8 cellular contexts compared by ENCODE assay signal in the genomic region with DNA sequence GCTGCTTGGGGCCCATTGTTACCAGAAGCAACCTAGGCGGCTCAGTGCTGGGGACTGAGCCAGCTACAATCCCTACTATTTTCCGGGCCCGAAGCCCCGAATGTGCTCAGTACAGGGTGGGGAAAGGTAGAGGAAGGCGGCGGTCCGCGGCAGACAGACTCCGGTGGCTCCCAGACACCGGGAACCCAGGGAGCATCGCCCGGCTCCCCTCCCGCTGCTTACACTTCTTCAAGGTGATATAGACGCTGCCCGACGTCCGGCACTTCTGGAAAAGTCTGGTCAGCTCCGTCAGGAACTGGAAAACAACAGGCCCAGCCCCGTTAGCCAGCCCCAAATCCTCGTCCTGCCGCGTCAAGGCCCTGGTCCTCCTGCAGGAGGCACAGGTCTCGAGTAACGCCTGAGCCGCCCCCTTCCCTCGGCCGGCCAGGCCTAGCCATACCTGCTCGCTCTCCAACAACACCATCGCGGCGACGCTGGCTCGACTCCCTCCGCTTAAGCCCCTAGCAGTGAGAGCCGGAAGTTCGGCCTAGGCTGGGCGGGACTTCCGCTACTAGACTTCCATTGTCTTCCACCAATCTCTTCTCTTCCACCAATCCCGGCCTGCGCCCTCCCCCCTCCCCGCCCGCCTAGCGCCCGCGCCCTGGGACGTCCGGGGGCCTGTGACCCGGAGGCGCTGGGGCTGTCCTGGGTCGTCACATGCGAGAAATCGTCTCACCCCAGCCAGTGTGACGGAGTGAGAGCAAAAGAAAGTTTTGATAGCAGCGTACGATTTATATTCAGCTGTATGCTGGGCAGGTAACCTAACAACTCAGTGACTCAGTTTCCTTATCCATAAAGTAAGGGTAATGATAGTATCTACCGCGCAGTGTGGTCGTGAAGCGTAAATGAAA. TPM values are rescaled to one million over a fixed set of nuclear protein-coding genes. Genes with fewer than 3 reads are reported as not detected.
A peak's percentile ranks its signal among the peaks of the same experiment; 100 is the strongest.
DNase-seq lines count a peak whose midpoint lies in the region; ATAC-seq and TF ChIP-seq lines count a peak whose summit lies in the region.

A gene with protein sequence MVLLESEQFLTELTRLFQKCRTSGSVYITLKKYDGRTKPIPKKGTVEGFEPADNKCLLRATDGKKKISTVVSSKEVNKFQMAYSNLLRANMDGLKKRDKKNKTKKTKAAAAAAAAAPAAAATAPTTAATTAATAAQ (minus strand): TSS at position 528 of the 890 bp plus-strand sequence. CDS start 65 bp downstream, at position 463.

- H3K9me3 Mint-ChIP-seq in activated B cell treated with CpG ODN at 0.5 μM for 24 hours: no peaks in the 10 kb centered on the region

- CTCF ChIA-PET in activated B cell treated with CpG ODN at 0.5 μM for 24 hours (lab: Charles Lee): interaction anchor here (0.8 to 11.2 kb wide), 5 partner anchors 64 to 240 kb away, joined by 3 to 519 read pairs (median 7); a partner anchor contains a TSS

- peaks cover 19% of the 10 kb centered on the region for H3K36me3 ChIP-seq in smooth muscle cell (ENCODE audit: low read depth)

- H3K27ac Mint-ChIP-seq in activated B cell treated with CpG ODN at 0.5 μM for 24 hours: peak within 1 kb of the TSS; percentile 95

- peaks cover 7% of the 10 kb centered on the region for H3K4me1 ChIP-seq in smooth muscle cell (ENCODE audit: low read depth)

- H3K9ac ChIP-seq in smooth muscle cell (ENCODE audit: low read depth): peak within 1 kb of the TSS; percentile 96

- peak within 1 kb of the TSS; percentile 93 for H3K4me2 ChIP-seq in smooth muscle cell

- H3K36me3 Mint-ChIP-seq in activated B cell treated with CpG ODN at 0.5 μM for 24 hours (ENCODE audit: low read depth): peaks cover 46% of the 10 kb centered on the region

- intact Hi-C loops in activated B cell treated with CpG ODN at 0.5 μM for 24 hours (cut with micrococcal nuclease): loop anchor here (1.0 to 5.0 kb wide), 5 partner anchors 67 to 403 kb away; a partner anchor contains a TSS

- no peak for DNase-seq in AG09309 (ENCODE audit: low read depth)
- peak; percentile 90 for DNase-seq in NCI-H345 (lab: John Stamatoyannopoulos, UW)
- DNase-seq in activated B cell treated with CpG ODN at 0.5 μM for 24 hours: peak; percentile 89
- DNase-seq in cardiac fibroblast (ENCODE audit: low read depth in 2 of 2): peak; percentile 93 to 94
- peak; percentile 95 for DNase-seq in iPS-NIHi7 (ENCODE audit: extremely low spot score)
- DNase-seq in smooth muscle cell (lab: John Stamatoyannopoulos, UW; ENCODE audit: unreplicated experiment): peak; percentile 51

- peak within 1 kb of the TSS; percentile 93 for H2AFZ ChIP-seq in smooth muscle cell (ENCODE audit: low read depth)

- H3K27me3 ChIP-seq in smooth muscle cell (ENCODE audit: low read depth): no peaks in the 10 kb centered on the region

- peak; percentile 93 for ATAC-seq in GM19025 (IDR thresholded peaks at IDR 0.05; ENCODE audit: low read depth, unreplicated experiment)
- peak; percentile 90 for ATAC-seq in HG03280 (IDR thresholded peaks at IDR 0.05; ENCODE audit: unreplicated experiment)
- ATAC-seq in activated B cell treated with CpG ODN at 0.5 μM for 24 hours (ENCODE audit: low read depth): peak; percentile 97

- TF ChIP-seq CTCF in AG09309 (IDR thresholded peaks at IDR 0.05; ENCODE audit: control insufficient read depth, insufficient read depth, low read depth, low read length, missing control alignments) (no peak), activated B cell treated with CpG ODN at 0.5 μM for 24 hours (IDR thresholded peaks at IDR 0.05) (no peak), cardiac fibroblast (IDR thresholded peaks at IDR 0.05; ENCODE audit: low read depth, low read length) (no peak), smooth muscle cell (IDR thresholded peaks at IDR 0.05; ENCODE audit: borderline replicate concordance, insufficient read depth, poor library complexity, severe bottlenecking) (no peak)

- no peaks in the 10 kb centered on the region for H3K9me3 ChIP-seq in smooth muscle cell (replicated peaks; ENCODE audit: low read depth)

- peaks cover 17% of the 10 kb centered on the region for H3K79me2 ChIP-seq in smooth muscle cell (ENCODE audit: low read depth)

- H3K4me3 ChIP-seq in AG09309 (ENCODE audit: control insufficient read depth, low read depth, low read length) (peak within 1 kb of the TSS; percentile 66), cardiac fibroblast (replicated peaks in 1 of 2; ENCODE audit: low read depth in 2 of 2, low read length in 2 of 2) (peak within 1 kb of the TSS; percentile 86 to 90), smooth muscle cell (peak within 1 kb of the TSS; percentile 81)

- H3K27ac ChIP-seq in smooth muscle cell (ENCODE audit: low read depth): peak within 1 kb of the TSS; percentile 90

- POLR2A ChIA-PET in activated B cell treated with CpG ODN at 0.5 μM for 24 hours (lab: Charles Lee): interaction anchor here (0.5 to 13.9 kb wide), 13 partner anchors 9 to 552 kb away, joined by 3 to 1329 read pairs (median 4); a partner anchor contains a TSS

- peaks cover under 1% of the 10 kb centered on the region for H3F3A ChIP-seq in smooth muscle cell (ENCODE audit: low read depth)

- H3K4me1 Mint-ChIP-seq in activated B cell treated with CpG ODN at 0.5 μM for 24 hours: peaks cover 30% of the 10 kb centered on the region

- under 1% methylated on average over 59 of the region's 59 CpGs for WGBS in smooth muscle cell (ENCODE audit: low lambda C conversion rate)

- H3K27me3 Mint-ChIP-seq in activated B cell treated with CpG ODN at 0.5 μM for 24 hours: no peaks in the 10 kb centered on the region

- H3K4me3 Mint-ChIP-seq in activated B cell treated with CpG ODN at 0.5 μM for 24 hours: peak within 1 kb of the TSS; percentile 99

- H4K20me1 ChIP-seq in smooth muscle cell (ENCODE audit: low read depth): peaks cover 9% of the 10 kb centered on the region

RNA-seq across cellular contexts. Expression of the gene that starts here (rescaled TPM):
- 183 and 217 TPM in 2 replicates for total RNA-seq in activated B cell treated with CpG ODN at 0.5 μM for 24 hours
- 307 and 356 TPM in 2 replicates for total RNA-seq in smooth muscle cell
- polyA plus RNA-seq in smooth muscle cell: 713 and 726 TPM in 2 replicates
